8 cellular contexts compared by ENCODE assay signal in genomic region chr20:58890073-58890453, GRCh38. TPM values are rescaled to one million over a fixed set of nuclear protein-coding genes. Genes with fewer than 3 reads are reported as not detected.
A peak's percentile ranks its signal among the peaks of the same experiment; 100 is the strongest.
DNase-seq lines count a peak whose midpoint lies in the region; ATAC-seq and TF ChIP-seq lines count a peak whose summit lies in the region.

No MANE protein-coding gene starts in this region.

- H3K4me2 ChIP-seq in GM23248 (ENCODE audit: unreplicated experiment) (peak overlapping the region; percentile 83), smooth muscle cell (peak overlapping the region; percentile 99)

- H3K27ac ChIP-seq in GM23248 (peak overlapping the region; percentile 73; the same call in 1 of the 2 replicates), VCaP (peak overlapping the region; percentile 100), heart left ventricle (peak overlapping the region; percentile 67 to 100 (median 98)), smooth muscle cell (ENCODE audit: low read depth) (peak overlapping the region; percentile 78)

- WGBS in GM23248 (ENCODE audit: low coverage in 1 of 2, low lambda C conversion rate in 2 of 2, missing lambda C conversion rate in 2 of 2), 2 experiments, result 44 to 53% methylated on average over 8 to 39 of the region's 46 CpGs
- 18 to 35% (median 19%) methylated on average over 30 to 46 of the region's 46 CpGs for WGBS in heart left ventricle, 4 donors
- under 1% methylated on average over 25 of the region's 46 CpGs for WGBS in smooth muscle cell (ENCODE audit: low lambda C conversion rate)

- DNase-seq in GM23248, result no peak
- no peak for DNase-seq in heart left ventricle
- DNase-seq in smooth muscle cell (lab: John Stamatoyannopoulos, UW; ENCODE audit: unreplicated experiment), result no peak
- no peak for DNase-seq in GM10248 (ENCODE audit: extremely low spot score)
- no peak for DNase-seq in Kasumi-1 (lab: John Stamatoyannopoulos, UW)
- DNase-seq in NOMO-1 treated with dmso at 0.1 percent for 144 hours (lab: John Stamatoyannopoulos, UW; ENCODE audit: unreplicated experiment), result no peak
- no peak for DNase-seq in SK-N-DZ (ENCODE audit: low spot score)

- H3K9me3 ChIP-seq in GM23248 (ENCODE audit: low read depth) (no peaks in the 10 kb centered on the region), heart left ventricle (peaks cover 0 to 7% (median 0%) of the 10 kb centered on the region in 12 donors), smooth muscle cell (replicated peaks; ENCODE audit: low read depth) (no peaks in the 10 kb centered on the region)

- in situ Hi-C loops in GM23248 (cut with MboI), result no loop called here

- H3F3A ChIP-seq in GM23248 (ENCODE audit: insufficient read depth) (peaks cover 11% of the 10 kb centered on the region; the same call in 1 of the 2 replicates), smooth muscle cell (ENCODE audit: low read depth) (peaks cover 5% of the 10 kb centered on the region)

- intact Hi-C loops in heart left ventricle (cut with DNase I), result loop anchor here (1.0 to 5.0 kb wide), 9 partner anchors 19 to 503 kb away; partner anchors contain the start of genes ATP5F1E (in 4 of the 10), NELFCD (in 4 of the 10), PRELID3B (in 3 of the 10) and VAPB (in 1 of the 10)

- no peak for TF ChIP-seq CTCF in VCaP (conservative IDR thresholded peaks at IDR 0.05)
- TF ChIP-seq CTCF in heart left ventricle (IDR thresholded peaks at IDR 0.05), result no peak
- TF ChIP-seq CTCF in smooth muscle cell (IDR thresholded peaks at IDR 0.05; ENCODE audit: borderline replicate concordance, insufficient read depth, poor library complexity, severe bottlenecking), result no peak
- TF ChIP-seq CTCF in GM10248 (IDR thresholded peaks at IDR 0.05; ENCODE audit: control extremely low read depth, extremely low read depth, low read depth, missing control alignments), result no peak

- no peaks in the 10 kb centered on the region for H3K36me3 ChIP-seq in GM23248 (ENCODE audit: low read depth)
- no peaks in the 10 kb centered on the region for H3K36me3 ChIP-seq in heart left ventricle
- H3K36me3 ChIP-seq in smooth muscle cell (ENCODE audit: low read depth), result no peaks in the 10 kb centered on the region

- peak overlapping the region; percentile 83 for H3K4me3 ChIP-seq in GM23248
- peak overlapping the region; percentile 39 to 97 (median 86) for H3K4me3 ChIP-seq in heart left ventricle
- H3K4me3 ChIP-seq in smooth muscle cell, result peak overlapping the region; percentile 100

- H3K9ac ChIP-seq in GM23248, result peak overlapping the region; percentile 79
- H3K9ac ChIP-seq in smooth muscle cell (ENCODE audit: low read depth), result peak overlapping the region; percentile 76

- ATAC-seq in heart left ventricle, result peak in 1 of 4 donors; percentile 1

- H3K79me2 ChIP-seq in GM23248 (ENCODE audit: insufficient read depth), result peaks cover 30% of the 10 kb centered on the region
- H3K79me2 ChIP-seq in smooth muscle cell (ENCODE audit: low read depth), result peaks cover 33% of the 10 kb centered on the region

- H4K20me1 ChIP-seq in GM23248 (ENCODE audit: insufficient read depth), result peaks cover 7% of the 10 kb centered on the region; the same call in 1 of the 2 replicates
- H4K20me1 ChIP-seq in smooth muscle cell (ENCODE audit: low read depth), result peaks cover 26% of the 10 kb centered on the region

- POLR2A ChIA-PET in GM10248 (lab: Yijun Ruan, JAX), result interaction anchor here (0.9 to 1.9 kb wide), 6 partner anchors 8 to 239 kb away, joined by 3 to 11 read pairs (median 6); partner anchors contain the start of genes ATP5F1E and STX16

- CTCF ChIA-PET in GM10248 (lab: Yijun Ruan, JAX), result interaction anchor here (1.1 to 1.3 kb wide), 2 partner anchors 14 kb away, joined by 3 read pairs; no protein-coding TSS in a partner anchor

- no peaks in the 10 kb centered on the region for H3K9me2 ChIP-seq in GM23248 (ENCODE audit: insufficient read depth)

- TF ChIP-seq POLR2A in heart left ventricle (IDR thresholded peaks at IDR 0.05), result no peak

- H2AFZ ChIP-seq in GM23248 (peak overlapping the region; percentile 89), smooth muscle cell (ENCODE audit: low read depth) (no peak overlapping the region)

- H3K27me3 ChIP-seq in GM23248 (replicated peaks; ENCODE audit: insufficient read depth) (no peaks in the 10 kb centered on the region), heart left ventricle (no peaks in the 10 kb centered on the region), smooth muscle cell (ENCODE audit: low read depth) (no peaks in the 10 kb centered on the region)

- H3K4me1 ChIP-seq in GM23248 (ENCODE audit: insufficient read depth), result peaks cover 19% of the 10 kb centered on the region
- peaks cover 2 to 32% (median 22%) of the 10 kb centered on the region in 12 donors for H3K4me1 ChIP-seq in heart left ventricle
- peaks cover 28% of the 10 kb centered on the region for H3K4me1 ChIP-seq in smooth muscle cell (ENCODE audit: low read depth)

RNA-seq across cellular contexts. Expression of gene GNAS, which starts 37.5 kb away (rescaled TPM):
- total RNA-seq in GM23248 (2014; rRNA removed; shearing (Covaris generic)), result 804 and 904 TPM in 2 replicates
- polyA plus RNA-seq in GM23248 (2016; fragmentation: Nextera tagmentation; extraction: Ambion mirVana) (421 and 424 TPM in 2 replicates), heart left ventricle (1,000 to 10,000 TPM; 1,246 to 2,999 TPM), smooth muscle cell (1,914 and 1,960 TPM in 2 replicates)
- total RNA-seq in heart left ventricle (1,000 to 10,000 TPM; 1,430 to 2,119 (median 1,604) TPM), smooth muscle cell (1,103 and 1,240 TPM in 2 replicates)
- 1,569 and 1,648 TPM in 2 replicates for polyA plus RNA-seq in SK-N-DZ (2014; cell fraction: cytosol; rRNA removed)
- polyA plus RNA-seq in SK-N-DZ (2014; cell fraction: nucleus; rRNA removed), result 749 and 1,124 TPM in 2 replicates

RNA-seq across cellular contexts. Expression of gene GNAS-AS1, which starts 39.4 kb away (rescaled TPM):
- total RNA-seq in GM23248 (2014; rRNA removed; shearing (Covaris generic)), result 0.25 and 0.97 TPM in 2 replicates
- 0.77 and 1.0 TPM in 2 replicates for polyA plus RNA-seq in GM23248 (2016; fragmentation: Nextera tagmentation; extraction: Ambion mirVana)
- under 1 TPM in 7 of 9 donors, not detected in 2; 0.22 to 0.79 (median 0.29) TPM for total RNA-seq in heart left ventricle
- under 1 TPM; 0.17 to 0.91 TPM for polyA plus RNA-seq in heart left ventricle
- 0.13 and 0.40 TPM in 2 replicates for total RNA-seq in smooth muscle cell
- polyA plus RNA-seq in smooth muscle cell, result 0.35 TPM in 1 of 2 replicates, not detected in the other
- polyA plus RNA-seq in SK-N-DZ (2014; cell fraction: cytosol; rRNA removed), result 1.9 and 3.7 TPM in 2 replicates
- polyA plus RNA-seq in SK-N-DZ (2014; cell fraction: nucleus; rRNA removed), result 5.2 and 5.4 TPM in 2 replicates
